In the genomic region with DNA sequence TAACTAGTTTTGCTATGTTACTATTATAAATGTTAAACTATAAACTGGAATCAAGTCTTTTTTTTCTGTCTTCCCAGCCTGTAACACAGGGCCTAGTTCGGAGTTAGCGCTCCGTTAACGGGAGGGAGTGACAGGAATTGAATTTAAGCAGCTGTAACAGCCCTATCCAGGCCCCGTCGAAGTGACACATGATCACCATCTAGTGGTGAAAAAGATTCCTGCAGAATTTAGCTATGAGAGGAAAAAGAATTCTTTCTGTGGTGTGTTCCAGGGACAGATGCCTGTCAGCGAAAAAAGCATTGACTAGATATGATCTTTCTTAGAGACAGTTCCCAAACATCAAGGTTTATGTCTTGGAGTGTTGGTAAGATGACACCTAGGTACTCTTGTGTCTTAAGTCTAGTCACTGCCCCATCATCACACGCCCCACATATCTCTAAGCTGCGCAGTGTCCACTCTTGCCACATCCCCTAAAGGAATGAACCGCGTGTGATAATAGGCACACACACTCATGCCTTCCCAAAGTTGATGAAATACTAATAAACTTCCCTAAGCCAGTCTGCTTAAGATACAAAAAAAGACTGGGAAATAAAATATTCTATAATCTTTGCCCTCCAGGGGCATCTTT, we compare ENCODE assay signal across 8 cellular contexts. TPM values are rescaled to one million over a fixed set of nuclear protein-coding genes. Genes with fewer than 3 reads are reported as not detected.
A peak's percentile ranks its signal among the peaks of the same experiment; 100 is the strongest.
DNase-seq lines count a peak whose midpoint lies in the region; ATAC-seq, FAIRE-seq and TF ChIP-seq lines count a peak whose summit lies in the region.

No MANE protein-coding gene starts in this region.

- in situ Hi-C loops in G401 (cut with HindIII; ENCODE audit: low sequenced_read_pairs) = no loop called here

- no peak overlapping the region for H3K4me3 ChIP-seq in fibroblast of mammary gland (ENCODE audit: control insufficient read depth, low read depth, low read length)

- H3K36me3 Mint-ChIP-seq in activated T-cell treated with anti-CD3 and anti-CD28 coated beads, Interleukin-2, amount 50 U/mL, for 24 hours (ENCODE audit: low read depth) = no peaks in the 10 kb centered on the region
- H3K36me3 Mint-ChIP-seq in neural crest cell (ENCODE audit: low read depth) = peaks cover 3% of the 10 kb centered on the region

- peaks cover 32% of the 10 kb centered on the region for H3K4me1 Mint-ChIP-seq in activated T-cell treated with anti-CD3 and anti-CD28 coated beads, Interleukin-2, amount 50 U/mL, for 24 hours (ENCODE audit: low read depth)
- H3K4me1 Mint-ChIP-seq in neural crest cell = no peaks in the 10 kb centered on the region

- DNase-seq in G401 (ENCODE audit: low spot score) (peak; percentile 44), NCI-H748 treated with DMSO at 0.1 percent for 48 hours (lab: John Stamatoyannopoulos, UW) (peak; percentile 33), fibroblast of mammary gland (ENCODE audit: low read depth) (peak; percentile 62), neural crest cell (ENCODE audit: low read depth, low spot score) (peak; percentile 38)
- DNase-seq in activated T-cell treated with anti-CD3 and anti-CD28 coated beads, Interleukin-2, amount 50 U/mL, for 24 hours = no peak

- H3K4me3 Mint-ChIP-seq in activated T-cell treated with anti-CD3 and anti-CD28 coated beads, Interleukin-2, amount 50 U/mL, for 24 hours = peak overlapping the region; percentile 58
- H3K4me3 Mint-ChIP-seq in neural crest cell = no peak overlapping the region

- no peaks in the 10 kb centered on the region for H3K9me3 Mint-ChIP-seq in activated T-cell treated with anti-CD3 and anti-CD28 coated beads, Interleukin-2, amount 50 U/mL, for 24 hours
- peaks cover 5% of the 10 kb centered on the region for H3K9me3 Mint-ChIP-seq in neural crest cell

- peak; percentile 80 for FAIRE-seq in A204.1 (lab: Jason Lieb, UNC)

- peak overlapping the region; percentile 14 for H3K27ac Mint-ChIP-seq in activated T-cell treated with anti-CD3 and anti-CD28 coated beads, Interleukin-2, amount 50 U/mL, for 24 hours
- H3K27ac Mint-ChIP-seq in neural crest cell (ENCODE audit: unreplicated experiment) = no peak overlapping the region

- ATAC-seq in HG02973 (IDR thresholded peaks at IDR 0.05; ENCODE audit: unreplicated experiment) (peak; percentile 58), GM19397 (IDR thresholded peaks at IDR 0.05; ENCODE audit: unreplicated experiment) (no peak)

- TF ChIP-seq CTCF in fibroblast of mammary gland (conservative IDR thresholded peaks at IDR 0.05; ENCODE audit: control insufficient read depth, insufficient read depth, low read depth, low read length) (peak; percentile 77), neural crest cell (conservative IDR thresholded peaks at IDR 0.05) (peak; percentile 71)

- H3K27me3 Mint-ChIP-seq in activated T-cell treated with anti-CD3 and anti-CD28 coated beads, Interleukin-2, amount 50 U/mL, for 24 hours = peaks cover 31% of the 10 kb centered on the region
- peaks cover 48% of the 10 kb centered on the region for H3K27me3 Mint-ChIP-seq in neural crest cell (ENCODE audit: low read depth)

RNA-seq across cellular contexts. Expression of gene GAB3, which starts 2.1 kb away (rescaled TPM):
- total RNA-seq in G401 (2014; rRNA removed; shearing (Covaris generic)) = not detected in 2 replicates
- 0.07 and 0.12 TPM in 2 replicates for total RNA-seq in neural crest cell

RNA-seq across cellular contexts. Expression of gene DKC1, which starts 13.8 kb away (rescaled TPM):
- total RNA-seq in G401 (2014; rRNA removed; shearing (Covaris generic)) = 43.6 and 56.7 TPM in 2 replicates
- total RNA-seq in neural crest cell = 81.0 and 83.5 TPM in 2 replicates

RNA-seq across cellular contexts. Expression of gene MPP1, which starts 56.5 kb away (rescaled TPM):
- total RNA-seq in G401 (2014; rRNA removed; shearing (Covaris generic)) = 13.0 and 13.4 TPM in 2 replicates
- total RNA-seq in neural crest cell = 12.7 and 13.2 TPM in 2 replicates
